ENCODE assay signal across 16 cellular contexts in genomic region chr13:31891472-31891871, GRCh38.
DNase-seq lines count a peak whose midpoint lies in the region; ATAC-seq and TF ChIP-seq lines count a peak whose summit lies in the region.
"Had no signal": no experiment of that assay in that cellular context is flagged by ENCODE, and none has a peak within 500 bp of the region (broad histone marks: within the 10 kb centered on the region; RNA-seq: fewer than 3 reads in every experiment).

No MANE protein-coding gene starts in this region.

- no peaks in the 10 kb centered on the region for H3K36me3 ChIP-seq in ascending aorta
- H3K36me3 ChIP-seq in right atrium auricular region, result no peaks in the 10 kb centered on the region

- peak; percentile 67 for DNase-seq in LHCN-M2 (ENCODE audit: low read depth)
- DNase-seq in ascending aorta (ENCODE audit: low spot score in 2 of 2), result no peak
- no peak for DNase-seq in right atrium auricular region (ENCODE audit: low spot score)
- peak; percentile 84 for DNase-seq in retinal pigment epithelial cell (ENCODE audit: low read depth)
- DNase-seq in NCI-H2171 treated with DMSO at 0.1 percent for 48 hours (lab: John Stamatoyannopoulos, UW), result no peak
- no peak for DNase-seq in immature natural killer cell
- DNase-seq in C1 segment of cervical spinal cord (lab: John Stamatoyannopoulos, UW), result no peak
- DNase-seq: activated CD4-positive, alpha-beta T cell treated with anti-CD3 and anti-CD28 coated beads, Interleukin-2, amount 50 U/mL, for 1 hour; activated naive CD8-positive, alpha-beta T cell treated with anti-CD3 and anti-CD28 coated beads, Interleukin-2, amount 10 ng/mL, durations not matched to agents 7 days and 5 days; activated T-cell treated with anti-CD3 and anti-CD28 coated beads, Interleukin-2, amount 50 U/mL, for 1 hour; Kasumi-1; NCI-H1694 treated with DMSO at 0.1 percent for 48 hours; posterior cingulate gyrus; substantia nigra had no signal

- H3K27me3 ChIP-seq in ascending aorta, result no peaks in the 10 kb centered on the region
- no peaks in the 10 kb centered on the region for H3K27me3 ChIP-seq in right atrium auricular region

- peaks cover 2 to 9% of the 10 kb centered on the region in 2 donors for H3K4me1 Mint-ChIP-seq in immature natural killer cell
- H3K4me1 Mint-ChIP-seq: activated naive CD8-positive, alpha-beta T cell treated with anti-CD3 and anti-CD28 coated beads, Interleukin-2, amount 10 ng/mL, durations not matched to agents 7 days and 5 days had no signal

- H3K4me1 ChIP-seq in ascending aorta, result peaks cover 1 to 53% of the 10 kb centered on the region in 2 donors
- peaks cover 0 to 60% of the 10 kb centered on the region in 2 donors for H3K4me1 ChIP-seq in right atrium auricular region

- peaks cover 0 to 3% (median 0%) of the 10 kb centered on the region in 3 donors for H3K36me3 Mint-ChIP-seq in immature natural killer cell
- H3K36me3 Mint-ChIP-seq: activated naive CD8-positive, alpha-beta T cell treated with anti-CD3 and anti-CD28 coated beads, Interleukin-2, amount 10 ng/mL, durations not matched to agents 7 days and 5 days had no signal

- H3K27ac ChIP-seq in ascending aorta (peak overlapping the region; percentile 58 to 60), right atrium auricular region (peak overlapping the region; percentile 30 to 83)

- no peaks in the 10 kb centered on the region for H3K9me3 Mint-ChIP-seq in immature natural killer cell
- H3K9me3 Mint-ChIP-seq: activated naive CD8-positive, alpha-beta T cell treated with anti-CD3 and anti-CD28 coated beads, Interleukin-2, amount 10 ng/mL, durations not matched to agents 7 days and 5 days had no signal

- H3K27me3 Mint-ChIP-seq in immature natural killer cell (ENCODE audit: low read depth in 3 of 3), result peaks cover 0 to under 1% (median 0%) of the 10 kb centered on the region in 3 donors

- intact Hi-C loops in ascending aorta (cut with DNase I), result no loop called here

- H3K4me3 ChIP-seq in ascending aorta (no peak overlapping the region), right atrium auricular region (no peak overlapping the region), retinal pigment epithelial cell (ENCODE audit: low read length) (no peak overlapping the region)

- H3K4me3 Mint-ChIP-seq in immature natural killer cell, result no peak overlapping the region
- H3K4me3 Mint-ChIP-seq: activated naive CD8-positive, alpha-beta T cell treated with anti-CD3 and anti-CD28 coated beads, Interleukin-2, amount 10 ng/mL, durations not matched to agents 7 days and 5 days had no signal

- no peak overlapping the region for H3K27ac Mint-ChIP-seq in immature natural killer cell
- H3K27ac Mint-ChIP-seq: activated naive CD8-positive, alpha-beta T cell treated with anti-CD3 and anti-CD28 coated beads, Interleukin-2, amount 10 ng/mL, durations not matched to agents 7 days and 5 days had no signal

- no peak for ATAC-seq in HG02763 (IDR thresholded peaks at IDR 0.05; ENCODE audit: unreplicated experiment)
- ATAC-seq: Panc1 had no signal

- no peaks in the 10 kb centered on the region for H3K9me3 ChIP-seq in ascending aorta
- no peaks in the 10 kb centered on the region for H3K9me3 ChIP-seq in right atrium auricular region

- TF ChIP-seq CTCF in ascending aorta (IDR thresholded peaks at IDR 0.05) (no peak), right atrium auricular region (IDR thresholded peaks at IDR 0.05) (no peak), retinal pigment epithelial cell (conservative IDR thresholded peaks at IDR 0.05; ENCODE audit: low read depth, low read length) (no peak)

Comparison
In these comparisons a context has a peak if more than half of its experiments do, and no peak if none do; other contexts are left out.
1. DNase-seq: peak in LHCN-M2 (single experiment) and retinal pigment epithelial cell (single experiment); none in ascending aorta (0 of 2), right atrium auricular region (single experiment), NCI-H2171 treated with DMSO at 0.1 percent for 48 hours (single experiment), immature natural killer cell (0 of 3) and C1 segment of cervical spinal cord (0 of 14).